Comparison of ENCODE assay signal across 24 cellular contexts in genomic region chr22:41805639-41806038, GRCh38.
"Had no signal": no experiment of that assay in that cellular context is flagged by ENCODE, and none has a peak within 500 bp of the region (broad histone marks: within the 10 kb centered on the region; RNA-seq: fewer than 3 reads in every experiment).

No MANE protein-coding gene starts in this region.

- H3K4me3 ChIP-seq: gastrocnemius medialis, lower lobe of right lung, prostate gland, right atrium auricular region, sigmoid colon, stomach, thyroid gland, vagina had no signal

- ATAC-seq: esophagus mucosa; gastrocnemius medialis; left ventricle myocardium superior; lower lobe of right lung; naive thymus-derived CD8-positive, alpha-beta T cell; stimulated activated effector memory CD8-positive, alpha-beta T cell treated with anti-CD3 and anti-CD28 coated beads, Interleukin-12 subunit alpha, Interleukin-12 subunit beta, amount 100 ng/mL, for 72 hours had no signal

- H3K36me3 ChIP-seq: prostate gland, thyroid gland, vagina had no signal

- DNase-seq: effector CD8-positive, alpha-beta T cell; endodermal cell; foreskin fibroblast; gastrocnemius medialis; head of caudate nucleus; left ventricle myocardium superior; lower lobe of right lung; naive thymus-derived CD8-positive, alpha-beta T cell; nephron progenitor cell; nucleus accumbens; sigmoid colon; stimulated activated CD4-positive, alpha-beta T cell treated with anti-CD3 and anti-CD28 coated beads, Interleukin-2, amount 100 ng/mL, for 24 hours; stimulated activated CD4-positive, alpha-beta T cell treated with anti-CD3 and anti-CD28 coated beads, Interleukin-4, amount 100 ng/mL, for 24 hours; stimulated activated naive CD4-positive, alpha-beta T cell treated with Interleukin-2 at 50 U/mL for 16 hours; stomach; thyroid gland; trophoblast cell had no signal

- H3K27me3 ChIP-seq: gastrocnemius medialis, right atrium auricular region, sigmoid colon, stomach, thyroid gland, vagina had no signal

- H3K4me1 ChIP-seq: prostate gland had no signal

- FAIRE-seq: keratinocyte had no signal

- H3K9me3 ChIP-seq: gastrocnemius medialis, lower lobe of right lung, prostate gland, right atrium auricular region, sigmoid colon, stomach, thyroid gland, vagina had no signal

- H3K27ac ChIP-seq: epithelial cell of prostate, gastrocnemius medialis, lower lobe of right lung, prostate gland, right atrium auricular region, sigmoid colon, stomach, thyroid gland, vagina had no signal
